ENCODE assay signal across 8 cellular contexts in genomic region chr9:133113163-133113927, GRCh38. TPM values are rescaled to one million over a fixed set of nuclear protein-coding genes. Genes with fewer than 3 reads are reported as not detected.
DNase-seq lines count a peak whose midpoint lies in the region; ATAC-seq and TF ChIP-seq lines count a peak whose summit lies in the region.

No MANE protein-coding gene starts in this region.

- peaks cover 59% of the 10 kb centered on the region for H3K4me1 Mint-ChIP-seq in activated T-cell treated with anti-CD3 and anti-CD28 coated beads, Interleukin-2, amount 50 U/mL, for 4 hours (ENCODE audit: low read depth)
- H3K4me1 Mint-ChIP-seq in central memory CD8-positive, alpha-beta T cell = peaks cover 42% of the 10 kb centered on the region
- H3K4me1 Mint-ChIP-seq in mesothelial cell of epicardium = peaks cover 20% of the 10 kb centered on the region

- H3K4me1 ChIP-seq in tibial nerve = peaks cover 0 to 69% (median 62%) of the 10 kb centered on the region in 4 donors

- TF ChIP-seq POLR2A in tibial nerve (IDR thresholded peaks at IDR 0.05) = no peak

- H3K27ac ChIP-seq in tibial nerve = peak overlapping the region; percentile 46 to 84 (median 80)

- peak overlapping the region; percentile 16 for H3K4me3 Mint-ChIP-seq in activated T-cell treated with anti-CD3 and anti-CD28 coated beads, Interleukin-2, amount 50 U/mL, for 4 hours
- peak overlapping the region; percentile 44 for H3K4me3 Mint-ChIP-seq in central memory CD8-positive, alpha-beta T cell
- H3K4me3 Mint-ChIP-seq in mesothelial cell of epicardium = no peak overlapping the region

- 41% methylated on average over 10 to 16 of the region's 19 CpGs for WGBS in tibial nerve, 2 donors

- no peaks in the 10 kb centered on the region for H3K27me3 ChIP-seq in tibial nerve

- H3K36me3 ChIP-seq in tibial nerve = peaks cover 3 to 40% (median 17%) of the 10 kb centered on the region in 3 donors

- no peak overlapping the region for H3K4me3 ChIP-seq in tibial nerve

- H3K27ac Mint-ChIP-seq in central memory CD8-positive, alpha-beta T cell (ENCODE audit: low read depth) = peak overlapping the region; percentile 94
- H3K27ac Mint-ChIP-seq in mesothelial cell of epicardium = peak overlapping the region; percentile 9

- no peaks in the 10 kb centered on the region for H3K27me3 Mint-ChIP-seq in activated T-cell treated with anti-CD3 and anti-CD28 coated beads, Interleukin-2, amount 50 U/mL, for 4 hours (ENCODE audit: low read depth)
- no peaks in the 10 kb centered on the region for H3K27me3 Mint-ChIP-seq in central memory CD8-positive, alpha-beta T cell
- no peaks in the 10 kb centered on the region for H3K27me3 Mint-ChIP-seq in mesothelial cell of epicardium (ENCODE audit: low read depth)

- no peak for DNase-seq in activated T-cell treated with anti-CD3 and anti-CD28 coated beads, Interleukin-2, amount 50 U/mL, for 4 hours
- no peak for DNase-seq in activated T-cell treated with anti-CD3 and anti-CD28 coated beads, Interleukin-2, amount 50 U/mL, for 1 hour
- DNase-seq in central memory CD8-positive, alpha-beta T cell (ENCODE audit: low spot score in 2 of 2) = no peak
- DNase-seq in mesothelial cell of epicardium (ENCODE audit: low spot score in 2 of 2, unreplicated experiment in 2 of 2) (no peak), tibial nerve (ENCODE audit: low spot score in 2 of 2) (no peak), DMS 273 (lab: John Stamatoyannopoulos, UW; ENCODE audit: unreplicated experiment) (no peak), AG08396 (ENCODE audit: low spot score) (no peak)

- H3K36me3 Mint-ChIP-seq in activated T-cell treated with anti-CD3 and anti-CD28 coated beads, Interleukin-2, amount 50 U/mL, for 4 hours (ENCODE audit: insufficient read depth) = peaks cover 12% of the 10 kb centered on the region
- H3K36me3 Mint-ChIP-seq in central memory CD8-positive, alpha-beta T cell (ENCODE audit: insufficient read depth) = peaks cover 39% of the 10 kb centered on the region
- peaks cover 8% of the 10 kb centered on the region for H3K36me3 Mint-ChIP-seq in mesothelial cell of epicardium

- no peak for TF ChIP-seq CTCF in mesothelial cell of epicardium (IDR thresholded peaks at IDR 0.05; ENCODE audit: unreplicated experiment)
- TF ChIP-seq CTCF in tibial nerve (IDR thresholded peaks at IDR 0.05) = no peak

- ATAC-seq in activated T-cell treated with anti-CD3 and anti-CD28 coated beads, Interleukin-2, amount 50 U/mL, for 4 hours = peak in 1 of 2 donors; percentile 23
- no peak for ATAC-seq in central memory CD8-positive, alpha-beta T cell (replicated peaks; ENCODE audit: extremely low read depth, poor library complexity, severe bottlenecking)
- no peak for ATAC-seq in GM18861 (IDR thresholded peaks at IDR 0.05; ENCODE audit: unreplicated experiment)

- no peaks in the 10 kb centered on the region for H3K9me3 Mint-ChIP-seq in activated T-cell treated with anti-CD3 and anti-CD28 coated beads, Interleukin-2, amount 50 U/mL, for 4 hours
- H3K9me3 Mint-ChIP-seq in central memory CD8-positive, alpha-beta T cell = no peaks in the 10 kb centered on the region
- H3K9me3 Mint-ChIP-seq in mesothelial cell of epicardium = no peaks in the 10 kb centered on the region

- H3K9me3 ChIP-seq in tibial nerve = no peaks in the 10 kb centered on the region

- peak in 1 of 2 donors; percentile 51 for TF ChIP-seq EP300 in tibial nerve (IDR thresholded peaks at IDR 0.05)

RNA-seq across cellular contexts. Expression of gene RALGDS, which starts 7.7 kb away (rescaled TPM):
- total RNA-seq in activated T-cell treated with anti-CD3 and anti-CD28 coated beads, Interleukin-2, amount 50 U/mL, for 4 hours = 10 to 100 TPM; 43.2 to 46.7 (median 45.2) TPM
- 78.9 to 83.5 TPM (median 82.9 TPM) in 3 replicates for total RNA-seq in mesothelial cell of epicardium
- total RNA-seq in tibial nerve = 10 to 100 TPM; 34.5 to 60.0 (median 48.7) TPM

RNA-seq across cellular contexts. Expression of gene GBGT1, which starts 50.4 kb away (rescaled TPM):
- total RNA-seq in activated T-cell treated with anti-CD3 and anti-CD28 coated beads, Interleukin-2, amount 50 U/mL, for 4 hours = 1 to 10 TPM; 3.0 to 3.3 (median 3.2) TPM
- total RNA-seq in mesothelial cell of epicardium = 29.1 to 32.8 TPM (median 31.8 TPM) in 3 replicates
- total RNA-seq in tibial nerve = 10 to 100 TPM; 15.3 to 63.3 (median 36.8) TPM

RNA-seq across cellular contexts. Expression of gene CEL, which starts 51.6 kb away (rescaled TPM):
- 1 to 10 TPM; 3.1 to 4.7 (median 3.9) TPM for total RNA-seq in activated T-cell treated with anti-CD3 and anti-CD28 coated beads, Interleukin-2, amount 50 U/mL, for 4 hours
- total RNA-seq in mesothelial cell of epicardium (4.3 to 5.0 TPM (median 4.6 TPM) in 3 replicates), tibial nerve (10 to 100 TPM in 1 of 4 donors, 1 to 10 TPM in 3; 1.7 to 10.5 (median 2.6) TPM)
